In genomic region chr19:50694815-50695145, GRCh38 we compare ENCODE assay signal across 1 cellular context.
TF ChIP-seq lines count a peak whose summit lies in the region.

No MANE protein-coding gene starts in this region.

TF ChIP-seq in IMR-90, 13 proteins besides CTCF, POLR2A, EP300 and RAD21:
- TF ChIP-seq NFE2L2 (IDR thresholded peaks at IDR 0.05; ENCODE audit: low read depth, low read length): no peak
- no peak for TF ChIP-seq CEBPB (IDR thresholded peaks at IDR 0.05; ENCODE audit: low read depth, low read length)
- TF ChIP-seq CHD1 (IDR thresholded peaks at IDR 0.05; ENCODE audit: low read depth, low read length): no peak
- no peak for TF ChIP-seq MXI1 (IDR thresholded peaks at IDR 0.05; ENCODE audit: borderline replicate concordance, low read depth, low read length)
- no peak for TF ChIP-seq MAZ (IDR thresholded peaks at IDR 0.05; ENCODE audit: borderline replicate concordance, low read depth, low read length)
- TF ChIP-seq USF2 (IDR thresholded peaks at IDR 0.05; ENCODE audit: low read depth, low read length): no peak
- TF ChIP-seq FOS (IDR thresholded peaks at IDR 0.05; ENCODE audit: low read depth, low read length): no peak
- no peak for TF ChIP-seq RCOR1 (IDR thresholded peaks at IDR 0.05; ENCODE audit: insufficient replicate concordance, low read length)
- no peak for TF ChIP-seq SMC3 (IDR thresholded peaks at IDR 0.05; ENCODE audit: low read depth, low read length)
- TF ChIP-seq ELK1 (IDR thresholded peaks at IDR 0.05; ENCODE audit: borderline replicate concordance, low read depth, low read length): no peak
- no peak for TF ChIP-seq RFX5 (IDR thresholded peaks at IDR 0.05; ENCODE audit: low read depth, low read length)
- no peak for TF ChIP-seq BHLHE40 (IDR thresholded peaks at IDR 0.05; ENCODE audit: low read depth, low read length)
- no peak for TF ChIP-seq MAFK (IDR thresholded peaks at IDR 0.05; ENCODE audit: low read depth, low read length)
